20 cellular contexts compared by ENCODE assay signal in genomic region chr9:121655231-121655755, GRCh38. TPM values are rescaled to one million over a fixed set of nuclear protein-coding genes. Genes with fewer than 3 reads are reported as not detected.
DNase-seq lines count a peak whose midpoint lies in the region; ATAC-seq, FAIRE-seq and TF ChIP-seq lines count a peak whose summit lies in the region.
"Had no signal": no experiment of that assay in that cellular context is flagged by ENCODE, and none has a peak within 500 bp of the region (broad histone marks: within the 10 kb centered on the region; RNA-seq: fewer than 3 reads in every experiment).

No MANE protein-coding gene starts in this region.

- H4K20me1 ChIP-seq in HepG2 (ENCODE audit: insufficient read depth, low read length), result no peaks in the 10 kb centered on the region; the same call in 1 of the 2 replicates

- H3K4me1 Mint-ChIP-seq in nephron, result peaks cover 65% of the 10 kb centered on the region
- H3K4me1 Mint-ChIP-seq in activated CD4-positive, alpha-beta memory T cell treated with anti-CD3 and anti-CD28 coated beads, Interleukin-2, amount 10 ng/mL, durations not matched to agents 7 days and 5 days, result peaks cover 2% of the 10 kb centered on the region

- DNase-seq in HepG2 (ENCODE audit: low spot score), result no peak
- no peak for DNase-seq in right lobe of liver
- peak; percentile 1 for DNase-seq in retina
- no peak for DNase-seq in NCI-H226
- DNase-seq in activated CD4-positive, alpha-beta memory T cell treated with anti-CD3 and anti-CD28 coated beads, Interleukin-2, amount 10 ng/mL, durations not matched to agents 7 days and 5 days, result no peak
- DNase-seq: BE2C; CD8-positive, alpha-beta T cell; COR-L47; DMS153; DMS79 treated with DMSO at 0.1 percent for 48 hours; EL; GOT3; H9 had no signal

- peaks cover 0 to 11% of the 10 kb centered on the region in 2 experiments; a peak in 2 of 5 replicates for H3K27me3 ChIP-seq in HepG2 (ENCODE audit: control insufficient read depth in 1 of 2, insufficient read depth in 2 of 2, low read length in 2 of 2)
- no peaks in the 10 kb centered on the region for H3K27me3 ChIP-seq in right lobe of liver
- H3K27me3 ChIP-seq: BE2C had no signal

- no peak overlapping the region for H3K9ac ChIP-seq in HepG2 (ENCODE audit: insufficient read depth, low read depth, low read length)

- intact Hi-C loops in HepG2 (cut with micrococcal nuclease; ENCODE audit: unreplicated experiment), result no loop called here
- intact Hi-C loops in right lobe of liver (cut with DNase I), result no loop called here

- no TSS peak for BruUV-seq in HepG2 (replicated peaks; lab: Mats Ljungman, UMichigan)

- H3K4me1 ChIP-seq in HepG2 (ENCODE audit: insufficient read depth, low read length) (peaks cover 45% of the 10 kb centered on the region), right lobe of liver (peaks cover 0 to 35% (median 12%) of the 10 kb centered on the region in 4 donors)
- H3K4me1 ChIP-seq: BE2C had no signal

- no peak for FAIRE-seq in HepG2 (lab: Jason Lieb, UNC)
- FAIRE-seq: A549, D721Med, G401.6, GM12891 had no signal

- no peaks in the 10 kb centered on the region for H3K9me3 Mint-ChIP-seq in nephron
- no peaks in the 10 kb centered on the region for H3K9me3 Mint-ChIP-seq in activated CD4-positive, alpha-beta memory T cell treated with anti-CD3 and anti-CD28 coated beads, Interleukin-2, amount 10 ng/mL, durations not matched to agents 7 days and 5 days
- H3K9me3 Mint-ChIP-seq: CD8-positive, alpha-beta T cell; H9 had no signal

- TF ChIP-seq EP300 in HepG2 (IDR thresholded peaks at IDR 0.05; ENCODE audit: low read depth in 2 of 2, low read length in 2 of 2) (no peak), HepG2 (CRISPR knock-in tag; IDR thresholded peaks at IDR 0.05; ENCODE audit: borderline replicate concordance) (no peak)

- no peak overlapping the region for H3K4me3 ChIP-seq in HepG2 (replicated peaks in 1 of 3; ENCODE audit: insufficient read depth in 1 of 3, low read depth in 2 of 3, low read length in 3 of 3)
- no peak overlapping the region for H3K4me3 ChIP-seq in right lobe of liver
- H3K4me3 ChIP-seq: A549 had no signal

- H3K9me3 ChIP-seq in HepG2 (ENCODE audit: low read length), result no peaks in the 10 kb centered on the region
- H3K9me3 ChIP-seq in right lobe of liver, result no peaks in the 10 kb centered on the region
- H3K9me3 ChIP-seq: A549, BE2C had no signal

- no peak overlapping the region for H3K4me2 ChIP-seq in HepG2 (ENCODE audit: low read depth, low read length)

- no peak overlapping the region for H3K27ac Mint-ChIP-seq in nephron
- H3K27ac Mint-ChIP-seq in activated CD4-positive, alpha-beta memory T cell treated with anti-CD3 and anti-CD28 coated beads, Interleukin-2, amount 10 ng/mL, durations not matched to agents 7 days and 5 days, result no peak overlapping the region
- H3K27ac Mint-ChIP-seq: CD8-positive, alpha-beta T cell had no signal

- H3K36me3 ChIP-seq in HepG2 (replicated peaks in 1 of 2; ENCODE audit: control insufficient read depth in 1 of 2, insufficient read depth in 2 of 2, low read length in 2 of 2) (no peaks in the 10 kb centered on the region), right lobe of liver (no peaks in the 10 kb centered on the region)
- H3K36me3 ChIP-seq: BE2C had no signal

- CTCF ChIA-PET in HepG2 (lab: Yijun Ruan, JAX; ENCODE audit: low intra/inter-chr PET ratio, low total read pairs), result no interaction called here
- CTCF ChIA-PET in activated CD4-positive, alpha-beta memory T cell treated with anti-CD3 and anti-CD28 coated beads, Interleukin-2, amount 10 ng/mL, durations not matched to agents 7 days and 5 days (lab: Charles Lee), result no interaction called here

- H3K79me2 ChIP-seq in HepG2 (ENCODE audit: insufficient read depth, low read length), result no peaks in the 10 kb centered on the region

- H3K27me3 Mint-ChIP-seq in nephron (ENCODE audit: low read depth), result no peaks in the 10 kb centered on the region
- peaks cover 37% of the 10 kb centered on the region for H3K27me3 Mint-ChIP-seq in activated CD4-positive, alpha-beta memory T cell treated with anti-CD3 and anti-CD28 coated beads, Interleukin-2, amount 10 ng/mL, durations not matched to agents 7 days and 5 days

- no peak for TF ChIP-seq CTCF in HepG2 (CRISPR knock-in tag; IDR thresholded peaks at IDR 0.05)
- no peak for TF ChIP-seq CTCF in right lobe of liver (IDR thresholded peaks at IDR 0.05)
- no peak for TF ChIP-seq CTCF in nephron (IDR thresholded peaks at IDR 0.05; ENCODE audit: unreplicated experiment in 3 of 3)

- peak overlapping the region; percentile 36 to 71 (median 43) for H3K4me3 Mint-ChIP-seq in nephron
- H3K4me3 Mint-ChIP-seq in activated CD4-positive, alpha-beta memory T cell treated with anti-CD3 and anti-CD28 coated beads, Interleukin-2, amount 10 ng/mL, durations not matched to agents 7 days and 5 days, result no peak overlapping the region
- H3K4me3 Mint-ChIP-seq: CD8-positive, alpha-beta T cell; H9 had no signal

- 93% methylated on average over 3 of the region's 3 CpGs for WGBS in HepG2 (ENCODE audit: low lambda C conversion rate)
- WGBS in right lobe of liver (ENCODE audit: insufficient coverage, low coverage, low lambda C conversion rate, missing lambda C conversion rate), result no CpG with 5 or more reads among the region's 3 CpGs

- ATAC-seq in HepG2 (no peak), right lobe of liver (no peak)
- ATAC-seq in activated CD4-positive, CD25-positive, alpha-beta regulatory T cell treated with anti-CD3 and anti-CD28 coated beads, Interleukin-2, amount 50 U/mL, for 24 hours, result no peak
- ATAC-seq: A549; CD8-positive, alpha-beta T cell had no signal

- in situ Hi-C loops in HepG2 (cut with HindIII; ENCODE audit: extremely low pct_ligation_motif_present, low pct_unique_long_range_greater_than_20kb), result no loop called here

- H3K27ac ChIP-seq in HepG2 (ENCODE audit: extremely low read length, insufficient read depth, low read length) (no peak overlapping the region), right lobe of liver (no peak overlapping the region)
- H3K27ac ChIP-seq: A549, C4-2B had no signal

- peaks cover 10% of the 10 kb centered on the region for H3K36me3 Mint-ChIP-seq in nephron (ENCODE audit: low read depth)
- no peaks in the 10 kb centered on the region for H3K36me3 Mint-ChIP-seq in activated CD4-positive, alpha-beta memory T cell treated with anti-CD3 and anti-CD28 coated beads, Interleukin-2, amount 10 ng/mL, durations not matched to agents 7 days and 5 days (ENCODE audit: low read depth)
- H3K36me3 Mint-ChIP-seq: CD8-positive, alpha-beta T cell had no signal

- POLR2A ChIA-PET in HepG2 (lab: Yijun Ruan, JAX), result no interaction called here
- POLR2A ChIA-PET in activated CD4-positive, alpha-beta memory T cell treated with anti-CD3 and anti-CD28 coated beads, Interleukin-2, amount 10 ng/mL, durations not matched to agents 7 days and 5 days (lab: Charles Lee), result no interaction called here

- no peak overlapping the region for H2AFZ ChIP-seq in HepG2 (ENCODE audit: low read length)

- TF ChIP-seq RAD21 in HepG2 (CRISPR knock-in tag; IDR thresholded peaks at IDR 0.05), result no peak

- no peak for TF ChIP-seq POLR2A in HepG2 (IDR thresholded peaks at IDR 0.05; ENCODE audit: insufficient read depth in 1 of 2, low read depth in 2 of 2, low read length in 2 of 2)
- TF ChIP-seq POLR2A in right lobe of liver (IDR thresholded peaks at IDR 0.05), result no peak

TF ChIP-seq in HepG2, 621 proteins besides CTCF, POLR2A, EP300 and RAD21:
- no peak for TF ChIP-seq REL (CRISPR knock-in tag; conservative IDR thresholded peaks at IDR 0.05)
- no peak for TF ChIP-seq ATM (IDR thresholded peaks at IDR 0.05; ENCODE audit: borderline replicate concordance)
- TF ChIP-seq GTF2F1 (IDR thresholded peaks at IDR 0.05; ENCODE audit: low read length), result no peak
- 0 out of 2 replicates have a peak, but pooled peaks have one; percentile 67 for TF ChIP-seq ZKSCAN1 (IDR thresholded peaks at IDR 0.05; ENCODE audit: low read length)
- no peak for TF ChIP-seq ZNF816 (CRISPR knock-in tag; IDR thresholded peaks at IDR 0.05; ENCODE audit: borderline replicate concordance)
- TF ChIP-seq RELA (CRISPR knock-in tag; IDR thresholded peaks at IDR 0.05), result no peak

RNA-seq across cellular contexts. Expression of gene DAB2IP, which starts 3.9 kb away (rescaled TPM):
- total RNA-seq in HepG2 (2016; rRNA removed; fragmentation: Illumina TruSeq; extraction: Trizol) (25.3 and 32.1 TPM in 2 replicates), right lobe of liver (10 to 100 TPM; 15.1 to 21.6 (median 19.0) TPM)
- 2.8 and 5.2 TPM in 2 replicates for total RNA-seq in HepG2 (2016; cell fraction: cytosol; rRNA removed; fragmentation: Illumina TruSeq; extraction: Trizol; ENCODE audit: low read depth)
- total RNA-seq in HepG2 (2016; cell fraction: insoluble cytoplasmic fraction; rRNA removed; fragmentation: Illumina TruSeq; extraction: Trizol), result 24.3 and 28.3 TPM in 2 replicates
- total RNA-seq in HepG2 (2016; cell fraction: membrane; rRNA removed; fragmentation: Illumina TruSeq; extraction: Trizol), result 10.8 and 12.3 TPM in 2 replicates
- total RNA-seq in HepG2 (2016; cell fraction: nucleus; rRNA removed; fragmentation: Illumina TruSeq; extraction: Trizol), result 23.5 and 29.5 TPM in 2 replicates
- polyA plus RNA-seq in HepG2 (2011; rRNA removed), result 37.9 and 39.9 TPM in 2 replicates
- 20.8 and 29.3 TPM in 2 replicates for polyA plus RNA-seq in HepG2 (2011; cell fraction: cytosol; rRNA removed)
- 42.4 and 54.9 TPM in 2 replicates for polyA plus RNA-seq in HepG2 (2011; cell fraction: nucleus; rRNA removed)
- polyA plus RNA-seq in HepG2 (2012), result 14.7 and 24.6 TPM in 2 replicates
- polyA plus RNA-seq in HepG2 (2016; cell fraction: cytosol; fragmentation: Illumina TruSeq; extraction: Trizol; ENCODE audit: low read depth), result 1.9 and 2.6 TPM in 2 replicates
- polyA plus RNA-seq in HepG2 (2016; cell fraction: insoluble cytoplasmic fraction; fragmentation: Illumina TruSeq; extraction: Trizol; ENCODE audit: low read depth), result 24.2 and 33.5 TPM in 2 replicates
- 5.5 and 5.8 TPM in 2 replicates for polyA plus RNA-seq in HepG2 (2016; cell fraction: membrane; fragmentation: Illumina TruSeq; extraction: Trizol; ENCODE audit: low read depth)
- 42.8 and 47.1 TPM in 2 replicates for polyA plus RNA-seq in HepG2 (2016; cell fraction: nucleus; fragmentation: Illumina TruSeq; extraction: Trizol; ENCODE audit: insufficient read depth, low read depth)
- polyA minus RNA-seq in HepG2 (2011; rRNA and poly(A)+ RNA removed; ENCODE audit: low replicate concordance), result 48.1 and 97.1 TPM in 2 replicates
- polyA minus RNA-seq in HepG2 (2011; cell fraction: cytosol; rRNA and poly(A)+ RNA removed), result 26.5 and 29.0 TPM in 2 replicates
- 34.6 and 46.1 TPM in 2 replicates for polyA minus RNA-seq in HepG2 (2011; cell fraction: nucleus; rRNA and poly(A)+ RNA removed)
- total RNA-seq in activated CD4-positive, alpha-beta memory T cell treated with anti-CD3 and anti-CD28 coated beads, Interleukin-2, amount 10 ng/mL, durations not matched to agents 7 days and 5 days, result not detected
